In genomic region chr6:168834814-168835213, GRCh38 we compare ENCODE assay signal across 1 cellular context.
TF ChIP-seq lines count a peak whose summit lies in the region.

No MANE protein-coding gene starts in this region.

TF ChIP-seq in H1, 55 proteins besides CTCF, POLR2A, EP300 and RAD21 (continued from another document):
- TF ChIP-seq CBX8 (IDR thresholded peaks at IDR 0.05; ENCODE audit: borderline replicate concordance, low read depth, low read length) (no peak), RFX5 (IDR thresholded peaks at IDR 0.05; ENCODE audit: borderline replicate concordance, low read depth, low read length) (no peak), EGR1 (IDR thresholded peaks at IDR 0.05; ENCODE audit: borderline replicate concordance, low read depth, low read length) (no peak), MAFK (IDR thresholded peaks at IDR 0.05; ENCODE audit: low read depth, low read length) (no peak), TAF1 (IDR thresholded peaks at IDR 0.05; ENCODE audit: low read depth, low read length) (no peak), KDM5A (IDR thresholded peaks at IDR 0.05; ENCODE audit: low read length) (no peak), ZNF274 (IDR thresholded peaks at IDR 0.05; ENCODE audit: borderline replicate concordance, extremely low read depth, low read length) (no peak)
TF ChIP-seq in H1: peak in this region for 0.
